13 cellular contexts compared by ENCODE assay signal in the genomic region with DNA sequence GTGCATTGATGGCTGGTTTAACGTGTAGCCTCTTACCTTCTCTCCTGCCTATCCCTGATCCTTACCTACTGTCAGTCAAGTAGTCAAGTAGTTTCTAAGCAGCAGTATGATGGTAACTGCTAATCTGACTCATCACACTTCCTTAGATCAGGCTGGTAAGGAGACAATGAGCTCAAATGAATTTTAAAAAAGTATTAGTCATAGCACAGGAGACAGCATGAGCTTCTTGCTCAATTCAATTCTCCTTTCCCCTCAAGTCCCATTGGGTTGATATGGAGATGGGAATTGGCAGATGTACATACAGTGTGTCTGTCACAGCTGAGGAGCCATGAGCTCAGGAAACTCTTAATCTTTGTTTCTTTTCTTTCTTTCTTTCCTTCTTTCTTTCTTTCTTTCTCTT.
DNase-seq lines count a peak whose midpoint lies in the region; ATAC-seq and TF ChIP-seq lines count a peak whose summit lies in the region.
"Had no signal": no experiment of that assay in that cellular context is flagged by ENCODE, and none has a peak within 500 bp of the region (broad histone marks: within the 10 kb centered on the region; RNA-seq: fewer than 3 reads in every experiment).

No MANE protein-coding gene starts in this region.

- H3K4me1 ChIP-seq in HEK293 (ENCODE audit: control insufficient read depth, insufficient read depth, low read length) = no peaks in the 10 kb centered on the region
- H3K4me1 ChIP-seq: BLaER1 treated with 17β-estradiol and CSF1 and Interleukin-3, amounts not matched to agents 10 nM and 100 nM; SJSA1 had no signal

- POLR2A ChIA-PET in HEK293 (lab: Yijun Ruan, JAX) = no interaction called here

- DNase-seq in A172 (ENCODE audit: low spot score) = peak; percentile 86
- DNase-seq in SW480 (ENCODE audit: low spot score) = peak; percentile 0
- peak; percentile 77 to 83 for DNase-seq in foreskin fibroblast
- DNase-seq in activated effector memory CD4-positive, alpha-beta T cell treated with anti-CD3 and anti-CD28 coated beads, Interleukin-2, amount 50 U/mL, for 16 hours = no peak
- DNase-seq in activated CD4-positive, alpha-beta T cell treated with anti-CD3 and anti-CD28 coated beads, Interleukin-2, amount 50 U/mL, for 1 hour = no peak
- DNase-seq: activated CD4-positive, alpha-beta T cell treated with anti-CD3 and anti-CD28 coated beads, Interleukin-2, amount 10 ng/mL, durations not matched to agents 24 days and 14 days; NCI-H2107; occipital lobe had no signal

- CTCF ChIA-PET in HEK293 (lab: Yijun Ruan, JAX) = interaction anchor here (0.7 to 1.0 kb wide), 3 partner anchors 10 to 1236 kb away, joined by 3 to 4 read pairs (median 3); no protein-coding TSS in a partner anchor

- H3K27ac ChIP-seq in HEK293 (ENCODE audit: extremely low read depth, low read depth, low read length) = no peak overlapping the region
- H3K27ac ChIP-seq: BLaER1 treated with 17β-estradiol and CSF1 and Interleukin-3, amounts not matched to agents 10 nM and 100 nM; SJSA1 had no signal

- no peak overlapping the region for H3K4me3 ChIP-seq in HEK293 (ENCODE audit: low read depth, low read length)
- H3K4me3 ChIP-seq in foreskin fibroblast (ENCODE audit: low read depth in 1 of 2, low read length in 2 of 2) = no peak overlapping the region
- H3K4me3 ChIP-seq: BLaER1 treated with 17β-estradiol and CSF1 and Interleukin-3, amounts not matched to agents 10 nM and 100 nM; SJSA1 had no signal

- ATAC-seq in GM18502 (IDR thresholded peaks at IDR 0.05; ENCODE audit: poor library complexity, unreplicated experiment) (no peak), GM19452 (IDR thresholded peaks at IDR 0.05; ENCODE audit: unreplicated experiment) (no peak)

- no peak for TF ChIP-seq CTCF in HEK293 (tag by site-specific recombination; IDR thresholded peaks at IDR 0.05)
- no peak for TF ChIP-seq CTCF in foreskin fibroblast (IDR thresholded peaks at IDR 0.05; ENCODE audit: low read depth, low read length)

- no peaks in the 10 kb centered on the region for H3K9me3 ChIP-seq in HEK293 (ENCODE audit: control insufficient read depth, insufficient read depth, low read depth, low read length)
- H3K9me3 ChIP-seq: BLaER1 treated with 17β-estradiol and CSF1 and Interleukin-3, amounts not matched to agents 10 nM and 100 nM; SJSA1 had no signal

- H3K36me3 ChIP-seq in HEK293 (ENCODE audit: control insufficient read depth in 2 of 2, insufficient read depth in 1 of 2, low read length in 2 of 2) = no peaks in the 10 kb centered on the region
- H3K36me3 ChIP-seq: BLaER1 treated with 17β-estradiol and CSF1 and Interleukin-3, amounts not matched to agents 10 nM and 100 nM; SJSA1 had no signal

TF ChIP-seq in HEK293, 187 proteins besides CTCF, POLR2A, EP300 and RAD21:
- no peak for TF ChIP-seq SP3 (tag by site-specific recombination; IDR thresholded peaks at IDR 0.05)
- no peak for TF ChIP-seq ZFP3 (tag by site-specific recombination; IDR thresholded peaks at IDR 0.05; ENCODE audit: low read depth)
- 0 out of 2 replicates have a peak, but pooled peaks have one; percentile 43 for TF ChIP-seq MEIS1 (CRISPR knock-in tag; IDR thresholded peaks at IDR 0.05; ENCODE audit: borderline replicate concordance)
- TF ChIP-seq ZNF768 (tag by site-specific recombination; IDR thresholded peaks at IDR 0.05) = no peak
- TF ChIP-seq ZNF776 (tag by site-specific recombination; IDR thresholded peaks at IDR 0.05; ENCODE audit: borderline replicate concordance) = no peak
- TF ChIP-seq GLIS1 (tag by site-specific recombination; IDR thresholded peaks at IDR 0.05) = no peak

Comparison
In these comparisons a context has a peak if more than half of its experiments do, and no peak if none do; other contexts are left out.
1. DNase-seq: peak in A172 (single experiment), SW480 (single experiment) and foreskin fibroblast (2 of 2); none in activated effector memory CD4-positive, alpha-beta T cell treated with anti-CD3 and anti-CD28 coated beads, Interleukin-2, amount 50 U/mL, for 16 hours (single experiment) and activated CD4-positive, alpha-beta T cell treated with anti-CD3 and anti-CD28 coated beads, Interleukin-2, amount 50 U/mL, for 1 hour (single experiment).